In genomic region chr11:13462311-13462927, GRCh38 we compare ENCODE assay signal across 8 cellular contexts. TPM values are rescaled to one million over a fixed set of nuclear protein-coding genes. Genes with fewer than 3 reads are reported as not detected.
A peak's percentile ranks its signal among the peaks of the same experiment; 100 is the strongest.
DNase-seq lines count a peak whose midpoint lies in the region; ATAC-seq and TF ChIP-seq lines count a peak whose summit lies in the region.

No MANE protein-coding gene starts in this region.

- intact Hi-C loops in dorsolateral prefrontal cortex (cut with DNase I): loop anchor here in 1 of 2 donors (5.0 to 10.0 kb wide), 2 partner anchors 185 to 278 kb away; partner anchors contain the start of gene BMAL1

- ATAC-seq in GM18505 (IDR thresholded peaks at IDR 0.05; ENCODE audit: unreplicated experiment) (peak; percentile 32), HG02981 (IDR thresholded peaks at IDR 0.05; ENCODE audit: unreplicated experiment) (peak; percentile 30)

- no peaks in the 10 kb centered on the region for H3K27me3 ChIP-seq in dorsolateral prefrontal cortex

- peak overlapping the region; percentile 60 to 97 (median 88) for H3K4me3 ChIP-seq in dorsolateral prefrontal cortex

- H3K27ac ChIP-seq in dorsolateral prefrontal cortex: peak overlapping the region in 55 of 59 donors; percentile 21 to 94 (median 82)

- TF ChIP-seq POLR2A in GM18505 (IDR thresholded peaks at IDR 0.05; ENCODE audit: borderline replicate concordance, extremely low read depth, insufficient read depth, insufficient read length): no peak

- no peak for TF ChIP-seq CTCF in dorsolateral prefrontal cortex (IDR thresholded peaks at IDR 0.05 in 54 of 56, conservative IDR thresholded peaks at IDR 0.05 in 2 of 56; ENCODE audit: low read depth in 1 of 56, partially characterized antibody in 56 of 56)

- peak; percentile 79 for DNase-seq in A172 (ENCODE audit: low spot score)
- peak; percentile 6 for DNase-seq in NCI-H2107 treated with DMSO at 0.1 percent for 48 hours (lab: John Stamatoyannopoulos, UW; ENCODE audit: unreplicated experiment)
- DNase-seq in activated CD4-positive, alpha-beta T cell treated with anti-CD3 and anti-CD28 coated beads for 48 hours: peak; percentile 72
- DNase-seq in dorsolateral prefrontal cortex: peak in 9 of 10 donors; percentile 22 to 70 (median 51)
- peak; percentile 50 to 54 for DNase-seq in lung microvascular endothelial cell (ENCODE audit: low read depth in 2 of 2)
- peak; percentile 38 for DNase-seq in stimulated activated CD8-positive, alpha-beta memory T cell treated with anti-CD3 and anti-CD28 coated beads, Interleukin-12 subunit alpha, Interleukin-12 subunit beta, amount 100 ng/mL, for 24 hours (ENCODE audit: extremely low read depth)

RNA-seq across cellular contexts. Expression of gene BTBD10, which starts 0.6 kb away (rescaled TPM):
- 99.8 and 117 TPM in 2 replicates for total RNA-seq in A172 (2014; rRNA removed; shearing (Covaris generic))
- 100 to 1,000 TPM in 68 of 120 experiments, 10 to 100 TPM in 52; 59.2 to 140 (median 103) TPM for total RNA-seq in dorsolateral prefrontal cortex
- 80.2 and 98.0 TPM in 2 replicates for total RNA-seq in lung microvascular endothelial cell

RNA-seq across cellular contexts. Expression of gene PTH, which starts 33.4 kb away (rescaled TPM):
- not detected in 2 replicates for total RNA-seq in A172 (2014; rRNA removed; shearing (Covaris generic))
- total RNA-seq in dorsolateral prefrontal cortex (not detected), lung microvascular endothelial cell (not detected in 2 replicates)

Comparison
In these comparisons a context has a peak if more than half of its experiments do, and no peak if none do; other contexts are left out.
1. Peak in every context shown above with its lines: DNase-seq, ATAC-seq, H3K4me3 ChIP-seq and H3K27ac ChIP-seq.
2. DNase-seq: peak in every context shown above with its lines; median percentile 79 in A172; 72 in activated CD4-positive, alpha-beta T cell treated with anti-CD3 and anti-CD28 coated beads for 48 hours; 52 in lung microvascular endothelial cell; 51 in dorsolateral prefrontal cortex; 38 in stimulated activated CD8-positive, alpha-beta memory T cell treated with anti-CD3 and anti-CD28 coated beads, Interleukin-12 subunit alpha, Interleukin-12 subunit beta, amount 100 ng/mL, for 24 hours; 6 in NCI-H2107 treated with DMSO at 0.1 percent for 48 hours.